Comparison of ENCODE assay signal across 1 cellular context in the genomic region with DNA sequence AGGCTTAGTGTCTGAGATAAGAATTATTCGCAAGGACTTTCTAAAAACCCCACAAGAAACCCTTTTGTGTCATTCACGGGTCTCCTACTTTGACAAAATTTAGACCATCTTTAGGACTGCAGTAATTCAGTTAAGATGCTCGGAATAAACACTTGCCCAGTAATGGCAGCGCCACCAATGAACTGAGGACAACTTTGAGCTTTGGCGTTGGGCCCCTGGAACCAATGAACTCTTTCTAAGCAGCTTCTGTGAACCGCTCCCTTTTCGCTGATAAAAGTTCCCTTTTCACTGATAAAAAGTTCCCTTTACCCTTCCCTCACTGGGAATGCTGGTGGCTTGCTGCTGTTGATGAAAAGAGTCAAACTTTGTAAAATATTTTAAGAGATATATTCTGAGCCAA.
TF ChIP-seq lines count a peak whose summit lies in the region.

No MANE protein-coding gene starts in this region.

TF ChIP-seq in WTC11, 78 proteins besides CTCF, POLR2A, EP300 and RAD21:
- TF ChIP-seq ZNF121 (CRISPR knock-in tag; IDR thresholded peaks at IDR 0.05) (no peak), CBFB (CRISPR knock-in tag; IDR thresholded peaks at IDR 0.05; ENCODE audit: low read depth) (no peak), SMAD3 (CRISPR knock-in tag; IDR thresholded peaks at IDR 0.05; ENCODE audit: borderline replicate concordance) (no peak), MYBL2 (CRISPR knock-in tag; IDR thresholded peaks at IDR 0.05) (no peak), JAZF1 (CRISPR knock-in tag; IDR thresholded peaks at IDR 0.05) (no peak)
- TF ChIP-seq, protein P1, sequence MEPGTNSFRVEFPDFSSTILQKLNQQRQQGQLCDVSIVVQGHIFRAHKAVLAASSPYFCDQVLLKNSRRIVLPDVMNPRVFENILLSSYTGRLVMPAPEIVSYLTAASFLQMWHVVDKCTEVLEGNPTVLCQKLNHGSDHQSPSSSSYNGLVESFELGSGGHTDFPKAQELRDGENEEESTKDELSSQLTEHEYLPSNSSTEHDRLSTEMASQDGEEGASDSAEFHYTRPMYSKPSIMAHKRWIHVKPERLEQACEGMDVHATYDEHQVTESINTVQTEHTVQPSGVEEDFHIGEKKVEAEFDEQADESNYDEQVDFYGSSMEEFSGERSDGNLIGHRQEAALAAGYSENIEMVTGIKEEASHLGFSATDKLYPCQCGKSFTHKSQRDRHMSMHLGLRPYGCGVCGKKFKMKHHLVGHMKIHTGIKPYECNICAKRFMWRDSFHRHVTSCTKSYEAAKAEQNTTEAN (CRISPR knock-in tag; IDR thresholded peaks at IDR 0.05): no peak
- TF ChIP-seq, protein P2, sequence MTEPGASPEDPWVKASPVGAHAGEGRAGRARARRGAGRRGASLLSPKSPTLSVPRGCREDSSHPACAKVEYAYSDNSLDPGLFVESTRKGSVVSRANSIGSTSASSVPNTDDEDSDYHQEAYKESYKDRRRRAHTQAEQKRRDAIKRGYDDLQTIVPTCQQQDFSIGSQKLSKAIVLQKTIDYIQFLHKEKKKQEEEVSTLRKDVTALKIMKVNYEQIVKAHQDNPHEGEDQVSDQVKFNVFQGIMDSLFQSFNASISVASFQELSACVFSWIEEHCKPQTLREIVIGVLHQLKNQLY (CRISPR knock-in tag; IDR thresholded peaks at IDR 0.05): no peak
- TF ChIP-seq, protein P3, sequence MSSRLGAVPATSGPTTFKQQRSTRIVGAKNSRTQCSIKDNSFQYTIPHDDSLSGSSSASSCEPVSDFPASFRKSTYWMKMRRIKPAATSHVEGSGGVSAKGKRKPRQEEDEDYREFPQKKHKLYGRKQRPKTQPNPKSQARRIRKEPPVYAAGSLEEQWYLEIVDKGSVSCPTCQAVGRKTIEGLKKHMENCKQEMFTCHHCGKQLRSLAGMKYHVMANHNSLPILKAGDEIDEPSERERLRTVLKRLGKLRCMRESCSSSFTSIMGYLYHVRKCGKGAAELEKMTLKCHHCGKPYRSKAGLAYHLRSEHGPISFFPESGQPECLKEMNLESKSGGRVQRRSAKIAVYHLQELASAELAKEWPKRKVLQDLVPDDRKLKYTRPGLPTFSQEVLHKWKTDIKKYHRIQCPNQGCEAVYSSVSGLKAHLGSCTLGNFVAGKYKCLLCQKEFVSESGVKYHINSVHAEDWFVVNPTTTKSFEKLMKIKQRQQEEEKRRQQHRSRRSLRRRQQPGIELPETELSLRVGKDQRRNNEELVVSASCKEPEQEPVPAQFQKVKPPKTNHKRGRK (CRISPR knock-in tag; IDR thresholded peaks at IDR 0.05; ENCODE audit: borderline replicate concordance): no peak
- TF ChIP-seq, protein P4, sequence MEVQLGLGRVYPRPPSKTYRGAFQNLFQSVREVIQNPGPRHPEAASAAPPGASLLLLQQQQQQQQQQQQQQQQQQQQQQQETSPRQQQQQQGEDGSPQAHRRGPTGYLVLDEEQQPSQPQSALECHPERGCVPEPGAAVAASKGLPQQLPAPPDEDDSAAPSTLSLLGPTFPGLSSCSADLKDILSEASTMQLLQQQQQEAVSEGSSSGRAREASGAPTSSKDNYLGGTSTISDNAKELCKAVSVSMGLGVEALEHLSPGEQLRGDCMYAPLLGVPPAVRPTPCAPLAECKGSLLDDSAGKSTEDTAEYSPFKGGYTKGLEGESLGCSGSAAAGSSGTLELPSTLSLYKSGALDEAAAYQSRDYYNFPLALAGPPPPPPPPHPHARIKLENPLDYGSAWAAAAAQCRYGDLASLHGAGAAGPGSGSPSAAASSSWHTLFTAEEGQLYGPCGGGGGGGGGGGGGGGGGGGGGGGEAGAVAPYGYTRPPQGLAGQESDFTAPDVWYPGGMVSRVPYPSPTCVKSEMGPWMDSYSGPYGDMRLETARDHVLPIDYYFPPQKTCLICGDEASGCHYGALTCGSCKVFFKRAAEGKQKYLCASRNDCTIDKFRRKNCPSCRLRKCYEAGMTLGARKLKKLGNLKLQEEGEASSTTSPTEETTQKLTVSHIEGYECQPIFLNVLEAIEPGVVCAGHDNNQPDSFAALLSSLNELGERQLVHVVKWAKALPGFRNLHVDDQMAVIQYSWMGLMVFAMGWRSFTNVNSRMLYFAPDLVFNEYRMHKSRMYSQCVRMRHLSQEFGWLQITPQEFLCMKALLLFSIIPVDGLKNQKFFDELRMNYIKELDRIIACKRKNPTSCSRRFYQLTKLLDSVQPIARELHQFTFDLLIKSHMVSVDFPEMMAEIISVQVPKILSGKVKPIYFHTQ (CRISPR knock-in tag; IDR thresholded peaks at IDR 0.05): no peak
- TF ChIP-seq, protein P5, sequence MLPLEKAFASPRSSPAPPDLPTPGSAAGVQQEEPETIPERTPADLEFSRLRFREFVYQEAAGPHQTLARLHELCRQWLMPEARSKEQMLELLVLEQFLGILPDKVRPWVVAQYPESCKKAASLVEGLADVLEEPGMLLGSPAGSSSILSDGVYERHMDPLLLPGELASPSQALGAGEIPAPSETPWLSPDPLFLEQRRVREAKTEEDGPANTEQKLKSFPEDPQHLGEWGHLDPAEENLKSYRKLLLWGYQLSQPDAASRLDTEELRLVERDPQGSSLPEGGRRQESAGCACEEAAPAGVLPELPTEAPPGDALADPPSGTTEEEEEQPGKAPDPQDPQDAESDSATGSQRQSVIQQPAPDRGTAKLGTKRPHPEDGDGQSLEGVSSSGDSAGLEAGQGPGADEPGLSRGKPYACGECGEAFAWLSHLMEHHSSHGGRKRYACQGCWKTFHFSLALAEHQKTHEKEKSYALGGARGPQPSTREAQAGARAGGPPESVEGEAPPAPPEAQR (CRISPR knock-in tag; IDR thresholded peaks at IDR 0.05): no peak
- TF ChIP-seq, protein P6, sequence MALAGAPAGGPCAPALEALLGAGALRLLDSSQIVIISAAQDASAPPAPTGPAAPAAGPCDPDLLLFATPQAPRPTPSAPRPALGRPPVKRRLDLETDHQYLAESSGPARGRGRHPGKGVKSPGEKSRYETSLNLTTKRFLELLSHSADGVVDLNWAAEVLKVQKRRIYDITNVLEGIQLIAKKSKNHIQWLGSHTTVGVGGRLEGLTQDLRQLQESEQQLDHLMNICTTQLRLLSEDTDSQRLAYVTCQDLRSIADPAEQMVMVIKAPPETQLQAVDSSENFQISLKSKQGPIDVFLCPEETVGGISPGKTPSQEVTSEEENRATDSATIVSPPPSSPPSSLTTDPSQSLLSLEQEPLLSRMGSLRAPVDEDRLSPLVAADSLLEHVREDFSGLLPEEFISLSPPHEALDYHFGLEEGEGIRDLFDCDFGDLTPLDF (CRISPR knock-in tag; IDR thresholded peaks at IDR 0.05): no peak
